ENCODE assay signal across 17 cellular contexts in the genomic region with DNA sequence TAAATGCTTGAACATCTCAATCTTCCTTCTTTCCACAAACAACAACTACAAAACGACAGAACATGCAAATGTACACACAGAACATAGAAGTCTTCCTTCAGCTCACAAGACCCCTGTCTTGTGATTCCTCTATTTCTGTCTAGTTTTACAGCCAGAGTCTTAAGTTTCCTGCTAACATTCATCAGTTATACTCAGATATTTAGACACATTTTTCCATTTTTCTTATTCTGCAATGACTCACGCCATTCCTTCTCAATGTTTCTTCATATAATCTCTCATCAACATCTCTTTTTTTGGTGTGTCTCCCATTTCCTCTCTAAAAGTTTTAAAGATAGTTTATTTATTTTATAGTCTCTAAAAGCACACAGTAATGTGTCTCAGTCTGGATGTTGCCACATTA.
A peak's percentile ranks its signal among the peaks of the same experiment; 100 is the strongest.
DNase-seq lines count a peak whose midpoint lies in the region; ATAC-seq and TF ChIP-seq lines count a peak whose summit lies in the region.
"Had no signal": no experiment of that assay in that cellular context is flagged by ENCODE, and none has a peak within 500 bp of the region (broad histone marks: within the 10 kb centered on the region; RNA-seq: fewer than 3 reads in every experiment).

No MANE protein-coding gene starts in this region.

- no peak overlapping the region for H3K27ac ChIP-seq in WERI-Rb-1
- H3K27ac ChIP-seq: HL-60, KMS-11 had no signal

- ATAC-seq in Right ventricle myocardium inferior = no peak

- DNase-seq in EH (ENCODE audit: low read depth) = peak; percentile 86
- DNase-seq in SK-MEL-5 (ENCODE audit: low read depth, low spot score) = peak; percentile 4
- peak; percentile 42 for DNase-seq in choroid plexus epithelial cell (ENCODE audit: low read depth)
- peak; percentile 75 for DNase-seq in iris pigment epithelial cell (ENCODE audit: low read depth)
- DNase-seq in Right ventricle myocardium inferior (ENCODE audit: missing footprints) = no peak
- no peak for DNase-seq in activated CD8-positive, alpha-beta memory T cell treated with anti-CD3 and anti-CD28 coated beads, Interleukin-2, amount 50 U/mL, for 48 hours
- no peak for DNase-seq in WERI-Rb-1
- no peak for DNase-seq in SIG-M5 treated with dmso at 0.1 percent for 504 hours (lab: John Stamatoyannopoulos, UW; ENCODE audit: unreplicated experiment)
- DNase-seq: DMS79, GOT3, NCI-H1105 treated with DMSO at 0.1 percent for 48 hours, NCI-H1930, NCI-H2171 treated with DMSO at 0.1 percent for 48 hours, NCI-H510A, SHP77 treated with DMSO at 0.1 percent for 48 hours had no signal

- in situ Hi-C loops in SK-MEL-5 (cut with HindIII; ENCODE audit: low pct_unique_long_range_greater_than_20kb, low sequenced_read_pairs) = no loop called here

- H3K4me3 ChIP-seq in choroid plexus epithelial cell (ENCODE audit: low read depth, low read length) = no peak overlapping the region
- no peak overlapping the region for H3K4me3 ChIP-seq in WERI-Rb-1 (ENCODE audit: low read depth, low read length)

- no peaks in the 10 kb centered on the region for H3K36me3 ChIP-seq in WERI-Rb-1

- intact Hi-C loops in Right ventricle myocardium inferior (cut with DNase I) = no loop called here

- H3K9me3 ChIP-seq in WERI-Rb-1 (ENCODE audit: severe bottlenecking) = no peaks in the 10 kb centered on the region

- H3K27me3 ChIP-seq in WERI-Rb-1 (ENCODE audit: insufficient read depth, low read depth, severe bottlenecking) = no peaks in the 10 kb centered on the region

- no peak for TF ChIP-seq CTCF in choroid plexus epithelial cell (conservative IDR thresholded peaks at IDR 0.05; ENCODE audit: low read depth, low read length)
- no peak for TF ChIP-seq CTCF in WERI-Rb-1 (IDR thresholded peaks at IDR 0.05; ENCODE audit: low read depth, low read length)

Comparison
In these comparisons a context has a peak if more than half of its experiments do, and no peak if none do; other contexts are left out.
1. DNase-seq: peak in EH (single experiment), SK-MEL-5 (single experiment), choroid plexus epithelial cell (single experiment) and iris pigment epithelial cell (single experiment); none in Right ventricle myocardium inferior (single experiment), activated CD8-positive, alpha-beta memory T cell treated with anti-CD3 and anti-CD28 coated beads, Interleukin-2, amount 50 U/mL, for 48 hours (single experiment), WERI-Rb-1 (single experiment) and SIG-M5 treated with dmso at 0.1 percent for 504 hours (single experiment).